Comparison of ENCODE assay signal across 21 cellular contexts in the genomic region with DNA sequence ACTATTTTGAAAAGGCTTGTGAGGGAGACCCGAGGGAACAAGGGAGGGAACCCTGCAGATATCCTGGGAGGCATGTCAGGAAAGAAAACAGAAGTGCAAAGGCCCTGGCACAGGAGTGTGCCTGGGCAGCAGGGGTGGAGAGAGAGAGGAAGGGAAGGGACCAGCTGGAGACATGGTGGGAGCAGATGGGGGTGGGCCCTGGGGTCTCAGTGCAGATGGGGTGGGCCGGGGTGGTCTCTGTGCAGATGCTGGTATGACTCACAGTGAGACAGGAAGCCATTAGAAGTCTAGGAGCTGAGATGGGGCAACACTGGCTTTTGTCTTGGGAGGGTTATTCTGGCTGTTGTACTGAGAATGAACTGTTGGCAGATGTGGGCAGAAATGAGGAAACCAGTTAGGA.
DNase-seq lines count a peak whose midpoint lies in the region; ATAC-seq and TF ChIP-seq lines count a peak whose summit lies in the region.
"Had no signal": no experiment of that assay in that cellular context is flagged by ENCODE, and none has a peak within 500 bp of the region (broad histone marks: within the 10 kb centered on the region; RNA-seq: fewer than 3 reads in every experiment).

No MANE protein-coding gene starts in this region.

- H3K9me3 ChIP-seq in esophagus muscularis mucosa (no peaks in the 10 kb centered on the region), ascending aorta (no peaks in the 10 kb centered on the region)
- H3K9me3 ChIP-seq: A549 had no signal

- H3K4me1 ChIP-seq in esophagus muscularis mucosa (no peaks in the 10 kb centered on the region), ascending aorta (no peaks in the 10 kb centered on the region)

- peaks cover 2 to 3% of the 10 kb centered on the region in 2 donors for H3K9me3 Mint-ChIP-seq in activated T-cell treated with anti-CD3 and anti-CD28 coated beads, Interleukin-2, amount 50 U/mL, for 72 hours

- intact Hi-C loops in esophagus muscularis mucosa (cut with DNase I) (no loop called here), ascending aorta (cut with DNase I) (no loop called here)

- H3K27ac ChIP-seq in esophagus muscularis mucosa (replicated peaks in 1 of 4) (no peak overlapping the region), ascending aorta (no peak overlapping the region)
- H3K27ac ChIP-seq: 22Rv1, A549 had no signal

- H3K4me1 Mint-ChIP-seq in activated T-cell treated with anti-CD3 and anti-CD28 coated beads, Interleukin-2, amount 50 U/mL, for 72 hours (ENCODE audit: low read depth): no peaks in the 10 kb centered on the region
- H3K4me1 Mint-ChIP-seq: CD14-positive monocyte had no signal

- H3K27me3 Mint-ChIP-seq in activated T-cell treated with anti-CD3 and anti-CD28 coated beads, Interleukin-2, amount 50 U/mL, for 72 hours (ENCODE audit: low read depth): peaks cover 13% of the 10 kb centered on the region
- H3K27me3 Mint-ChIP-seq: CD4-positive, CD25-positive, alpha-beta regulatory T cell had no signal

- H3K36me3 ChIP-seq in esophagus muscularis mucosa: no peaks in the 10 kb centered on the region
- H3K36me3 ChIP-seq in ascending aorta: no peaks in the 10 kb centered on the region

- H3K4me3 Mint-ChIP-seq in activated T-cell treated with anti-CD3 and anti-CD28 coated beads, Interleukin-2, amount 50 U/mL, for 72 hours: no peak overlapping the region
- H3K4me3 Mint-ChIP-seq: B cell; CD14-positive monocyte; CD4-positive, alpha-beta memory T cell; CD4-positive, CD25-positive, alpha-beta regulatory T cell; CD8-positive, alpha-beta memory T cell had no signal

- peaks cover 0 to 48% (median 3%) of the 10 kb centered on the region in 4 donors for H3K27me3 ChIP-seq in esophagus muscularis mucosa
- H3K27me3 ChIP-seq in ascending aorta: no peaks in the 10 kb centered on the region

- H3K36me3 Mint-ChIP-seq in activated T-cell treated with anti-CD3 and anti-CD28 coated beads, Interleukin-2, amount 50 U/mL, for 72 hours (ENCODE audit: insufficient read depth in 2 of 2): peaks cover 2% of the 10 kb centered on the region in 2 donors
- H3K36me3 Mint-ChIP-seq: CD14-positive monocyte; CD4-positive, alpha-beta memory T cell; CD4-positive, CD25-positive, alpha-beta regulatory T cell had no signal

- DNase-seq in activated T-cell treated with anti-CD3 and anti-CD28 coated beads, Interleukin-2, amount 50 U/mL, for 72 hours: no peak
- DNase-seq in activated T-cell treated with anti-CD3 and anti-CD28 coated beads, Interleukin-2, amount 50 U/mL, for 48 hours: no peak
- DNase-seq in MV-4-11 (lab: John Stamatoyannopoulos, UW) (peak; percentile 3), esophagus muscularis mucosa (ENCODE audit: extremely low spot score) (peak; percentile 70), NCI-H2081 (lab: John Stamatoyannopoulos, UW) (no peak), ascending aorta (ENCODE audit: low spot score in 2 of 2) (no peak)
- DNase-seq: AML-193; C1 segment of cervical spinal cord; CD4-positive, alpha-beta memory T cell; CD4-positive, CD25-positive, alpha-beta regulatory T cell; CD8-positive, alpha-beta memory T cell; COR-L47; DMS 273 treated with DMSO at 0.1 percent for 48 hours; DMS153; DMS53; DMS79; GF-D8 had no signal

- no peak for TF ChIP-seq EP300 in esophagus muscularis mucosa (IDR thresholded peaks at IDR 0.05)

- no peak for TF ChIP-seq POLR2A in esophagus muscularis mucosa (IDR thresholded peaks at IDR 0.05; ENCODE audit: low read depth)

- H3K4me3 ChIP-seq in esophagus muscularis mucosa (no peak overlapping the region), ascending aorta (no peak overlapping the region)
- H3K4me3 ChIP-seq: A549 had no signal

- 72% methylated on average over 2 of the region's 2 CpGs for WGBS in esophagus muscularis mucosa

- no peak for ATAC-seq in activated T-cell treated with anti-CD3 and anti-CD28 coated beads, Interleukin-2, amount 50 U/mL, for 72 hours (replicated peaks in 1 of 2)
- ATAC-seq: A549 had no signal

- H3K27ac Mint-ChIP-seq in activated T-cell treated with anti-CD3 and anti-CD28 coated beads, Interleukin-2, amount 50 U/mL, for 72 hours: peak overlapping the region; percentile 2
- H3K27ac Mint-ChIP-seq: B cell; CD4-positive, alpha-beta memory T cell; CD4-positive, CD25-positive, alpha-beta regulatory T cell; CD8-positive, alpha-beta memory T cell had no signal

- TF ChIP-seq CTCF in esophagus muscularis mucosa (IDR thresholded peaks at IDR 0.05) (no peak), ascending aorta (IDR thresholded peaks at IDR 0.05) (no peak)

Comparison
In these comparisons a context has a peak if more than half of its experiments do, and no peak if none do; other contexts are left out.
1. DNase-seq: peak in MV-4-11 (single experiment) and esophagus muscularis mucosa (single experiment); none in activated T-cell treated with anti-CD3 and anti-CD28 coated beads, Interleukin-2, amount 50 U/mL, for 72 hours (0 of 2), activated T-cell treated with anti-CD3 and anti-CD28 coated beads, Interleukin-2, amount 50 U/mL, for 48 hours (0 of 2), NCI-H2081 (0 of 2) and ascending aorta (0 of 2).